11 cellular contexts compared by ENCODE assay signal in genomic region chr7:23888958-23889357, GRCh38.
"Had no signal": no experiment of that assay in that cellular context is flagged by ENCODE, and none has a peak within 500 bp of the region (broad histone marks: within the 10 kb centered on the region; RNA-seq: fewer than 3 reads in every experiment).

No MANE protein-coding gene starts in this region.

- ATAC-seq: GM23338, HCT116 had no signal

- H3K4me1 ChIP-seq: HAP-1 had no signal

- H3K9ac ChIP-seq: GM23248 had no signal

- H2AFZ ChIP-seq: GM23248, GM23338 had no signal

- H3K4me3 ChIP-seq: GM23248, GM23338, HAP-1 had no signal

- H3K4me2 ChIP-seq: GM23338 had no signal

- H3K27ac ChIP-seq: GM23248 had no signal

- DNase-seq: GM23248, GOT3, H7, H9, HCEC 1CT, HFFc6 had no signal

- FAIRE-seq: H1, H54 had no signal

- H3K36me3 ChIP-seq: HAP-1 had no signal

- H3K9me3 ChIP-seq: HAP-1 had no signal
